Comparison of ENCODE assay signal across 8 cellular contexts in genomic region chr16:30637952-30638351, GRCh38. TPM values are rescaled to one million over a fixed set of nuclear protein-coding genes. Genes with fewer than 3 reads are reported as not detected.
A peak's percentile ranks its signal among the peaks of the same experiment; 100 is the strongest.
DNase-seq lines count a peak whose midpoint lies in the region; ATAC-seq, FAIRE-seq and TF ChIP-seq lines count a peak whose summit lies in the region.

No MANE protein-coding gene starts in this region.

- FAIRE-seq in bronchial epithelial cell (lab: Jason Lieb, UNC), result no peak

- no peaks in the 10 kb centered on the region for H3F3A ChIP-seq in smooth muscle cell (ENCODE audit: low read depth)

- H3K4me2 ChIP-seq in smooth muscle cell, result no peak overlapping the region

- no peak overlapping the region for H2AFZ ChIP-seq in smooth muscle cell (ENCODE audit: low read depth)

- no peak for TF ChIP-seq POLR2A in GM18505 (IDR thresholded peaks at IDR 0.05; ENCODE audit: borderline replicate concordance, extremely low read depth, insufficient read depth, insufficient read length)

- no peaks in the 10 kb centered on the region for H3K36me3 ChIP-seq in bronchial epithelial cell (ENCODE audit: control insufficient read depth, insufficient read depth, low read length)
- H3K36me3 ChIP-seq in smooth muscle cell (ENCODE audit: low read depth), result no peaks in the 10 kb centered on the region

- 25% methylated on average over 1 of the region's 1 CpG for WGBS in smooth muscle cell (ENCODE audit: low lambda C conversion rate)

- H3K27ac ChIP-seq in smooth muscle cell (ENCODE audit: low read depth), result no peak overlapping the region

- peaks cover 7% of the 10 kb centered on the region for H3K79me2 ChIP-seq in smooth muscle cell (ENCODE audit: low read depth)

- ATAC-seq in HG02642 (IDR thresholded peaks at IDR 0.05; ENCODE audit: poor library complexity, unreplicated experiment), result no peak
- ATAC-seq in GM18505 (IDR thresholded peaks at IDR 0.05; ENCODE audit: unreplicated experiment), result no peak

- H3K27me3 ChIP-seq in bronchial epithelial cell (ENCODE audit: control insufficient read depth, insufficient read depth, low read length) (no peaks in the 10 kb centered on the region), smooth muscle cell (ENCODE audit: low read depth) (no peaks in the 10 kb centered on the region)

- H4K20me1 ChIP-seq in smooth muscle cell (ENCODE audit: low read depth), result no peaks in the 10 kb centered on the region

- DNase-seq in AG08395 (ENCODE audit: low spot score) (peak; percentile 49), GM13976 (ENCODE audit: low spot score) (no peak), NCI-H446 treated with DMSO at 0.1 percent for 48 hours (lab: John Stamatoyannopoulos, UW) (peak; percentile 56), bronchial epithelial cell (ENCODE audit: low read depth) (peak; percentile 56), smooth muscle cell (lab: John Stamatoyannopoulos, UW; ENCODE audit: unreplicated experiment) (no peak), NCI-H187 treated with DMSO at 0.1 percent for 48 hours (lab: John Stamatoyannopoulos, UW) (no peak)

- TF ChIP-seq CTCF in GM13976 (IDR thresholded peaks at IDR 0.05; ENCODE audit: borderline replicate concordance, control extremely low read depth, extremely low read depth, insufficient read depth, missing control alignments), result peak; percentile 58
- peak; percentile 67 for TF ChIP-seq CTCF in bronchial epithelial cell (IDR thresholded peaks at IDR 0.05; ENCODE audit: insufficient read depth, low read length, severe bottlenecking)
- peak; percentile 50 for TF ChIP-seq CTCF in smooth muscle cell (IDR thresholded peaks at IDR 0.05; ENCODE audit: borderline replicate concordance, insufficient read depth, poor library complexity, severe bottlenecking)

- H3K4me1 ChIP-seq in smooth muscle cell (ENCODE audit: low read depth), result no peaks in the 10 kb centered on the region

- H3K4me3 ChIP-seq in bronchial epithelial cell (ENCODE audit: low read depth, low read length) (no peak overlapping the region), smooth muscle cell (no peak overlapping the region)

- no peaks in the 10 kb centered on the region for H3K9me3 ChIP-seq in smooth muscle cell (replicated peaks; ENCODE audit: low read depth)

- H3K9ac ChIP-seq in smooth muscle cell (ENCODE audit: low read depth), result no peak overlapping the region

- in situ Hi-C loops in GM13976 (cut with MboI; ENCODE audit: low sequenced_read_pairs, unreplicated experiment), result no loop called here

RNA-seq across cellular contexts. Expression of gene PRR14, which starts 12.8 kb away (rescaled TPM):
- total RNA-seq in bronchial epithelial cell (2.6 and 7.8 TPM in 2 replicates), smooth muscle cell (7.4 and 22.0 TPM in 2 replicates)
- 16.7 and 26.1 TPM in 2 replicates for polyA plus RNA-seq in smooth muscle cell

RNA-seq across cellular contexts. Expression of gene FBRS, which starts 20.3 kb away (rescaled TPM):
- total RNA-seq in bronchial epithelial cell (7.9 and 13.8 TPM in 2 replicates), smooth muscle cell (18.3 and 22.3 TPM in 2 replicates)
- 21.9 and 25.0 TPM in 2 replicates for polyA plus RNA-seq in smooth muscle cell

RNA-seq across cellular contexts. Expression of gene ZNF689, which starts 27.8 kb away (rescaled TPM):
- total RNA-seq in bronchial epithelial cell (2.2 and 2.6 TPM in 2 replicates), smooth muscle cell (9.9 and 10.0 TPM in 2 replicates)
- polyA plus RNA-seq in smooth muscle cell, result 8.2 and 10.6 TPM in 2 replicates

RNA-seq across cellular contexts. Expression of gene ZNF785, which starts 52.5 kb away (rescaled TPM):
- 4.4 and 5.3 TPM in 2 replicates for total RNA-seq in bronchial epithelial cell
- 8.1 and 12.9 TPM in 2 replicates for total RNA-seq in smooth muscle cell
- polyA plus RNA-seq in smooth muscle cell, result 3.8 and 6.8 TPM in 2 replicates

Comparison
In these comparisons a context has a peak if more than half of its experiments do, and no peak if none do; other contexts are left out.
1. DNase-seq: peak in AG08395 (single experiment), NCI-H446 treated with DMSO at 0.1 percent for 48 hours (single experiment) and bronchial epithelial cell (single experiment); none in GM13976 (single experiment), smooth muscle cell (single experiment) and NCI-H187 treated with DMSO at 0.1 percent for 48 hours (single experiment).
2. Peak in every context shown above with its lines, with median percentiles within 50 percentile points of each other: CTCF ChIP-seq.